8 cellular contexts compared by ENCODE assay signal in genomic region chr19:58554494-58555368, GRCh38. TPM values are rescaled to one million over a fixed set of nuclear protein-coding genes. Genes with fewer than 3 reads are reported as not detected.
A peak's percentile ranks its signal among the peaks of the same experiment; 100 is the strongest.
DNase-seq lines count a peak whose midpoint lies in the region; ATAC-seq, FAIRE-seq and TF ChIP-seq lines count a peak whose summit lies in the region.

Gene CHMP2A (minus strand): TSS chr19:58555105. CDS start chr19:58554212, 893 bp downstream.

- peaks cover 9% of the 10 kb centered on the region for H3K36me3 Mint-ChIP-seq in T-helper 17 cell (ENCODE audit: low read depth)

- H3K9me3 ChIP-seq in T-helper 17 cell (ENCODE audit: control insufficient read depth, low read length, poor library complexity, severe bottlenecking), result no peaks in the 10 kb centered on the region

- ATAC-seq in HG02938 (IDR thresholded peaks at IDR 0.05; ENCODE audit: unreplicated experiment), result peak; percentile 39
- peak; percentile 48 for ATAC-seq in T-helper 17 cell

- peak within 1 kb of the TSS; percentile 99 for H3K4me3 Mint-ChIP-seq in T-helper 17 cell

- H3K27me3 Mint-ChIP-seq in T-helper 17 cell, result no peaks in the 10 kb centered on the region

- H3K4me1 Mint-ChIP-seq in T-helper 17 cell, result peaks cover 43% of the 10 kb centered on the region

- FAIRE-seq in bronchial epithelial cell (lab: Jason Lieb, UNC), result no peak
- FAIRE-seq in islet of Langerhans (lab: Jason Lieb, UNC), result peak; percentile 61

- TF ChIP-seq CTCF in GM06990 (IDR thresholded peaks at IDR 0.05; ENCODE audit: insufficient read depth, low read length, poor library complexity, severe bottlenecking) (no peak), bronchial epithelial cell (IDR thresholded peaks at IDR 0.05; ENCODE audit: insufficient read depth, low read length, severe bottlenecking) (no peak)

- peak within 1 kb of the TSS; percentile 95 for H3K4me3 ChIP-seq in GM06990 (replicated peaks; ENCODE audit: low read depth, low read length)
- H3K4me3 ChIP-seq in bronchial epithelial cell (ENCODE audit: low read depth, low read length), result peak within 1 kb of the TSS; percentile 91

- H3K27ac Mint-ChIP-seq in T-helper 17 cell, result peak within 1 kb of the TSS; percentile 98

- H3K27me3 ChIP-seq in GM06990 (replicated peaks; ENCODE audit: control insufficient read depth, insufficient read depth, low read length), result no peaks in the 10 kb centered on the region
- no peaks in the 10 kb centered on the region for H3K27me3 ChIP-seq in bronchial epithelial cell (ENCODE audit: control insufficient read depth, insufficient read depth, low read length)

- H3K36me3 ChIP-seq in GM06990 (ENCODE audit: control insufficient read depth, insufficient read depth, low read length), result peaks cover 27% of the 10 kb centered on the region
- peaks cover 28% of the 10 kb centered on the region for H3K36me3 ChIP-seq in bronchial epithelial cell (ENCODE audit: control insufficient read depth, insufficient read depth, low read length)

- DNase-seq in GM06990 (ENCODE audit: extremely low read depth, insufficient read length) (peak; percentile 97), T-helper 17 cell (peak; percentile 95 to 97 (median 96)), bronchial epithelial cell (ENCODE audit: low read depth) (peak; percentile 81), NCI-H510A treated with DMSO at 0.1 percent for 48 hours (lab: John Stamatoyannopoulos, UW) (no peak), DMS79 (lab: John Stamatoyannopoulos, UW) (no peak)
- DNase-seq in stimulated activated CD4-positive, alpha-beta T cell treated with anti-CD3 and anti-CD28 coated beads, Interleukin-15, amount 100 ng/mL, for 1 hour (ENCODE audit: low read depth in 1 of 2, low spot score in 1 of 2), result peak; percentile 95 to 97

RNA-seq across cellular contexts. Expression of gene CHMP2A, which starts in this region (rescaled TPM):
- total RNA-seq in T-helper 17 cell, result 10 to 100 TPM; 74.8 to 88.8 TPM
- total RNA-seq in bronchial epithelial cell, result 166 and 219 TPM in 2 replicates

Comparison
In these comparisons a context has a peak if more than half of its experiments do, and no peak if none do; other contexts are left out.
1. DNase-seq: peak in GM06990 (single experiment), T-helper 17 cell (3 of 3), bronchial epithelial cell (single experiment) and stimulated activated CD4-positive, alpha-beta T cell treated with anti-CD3 and anti-CD28 coated beads, Interleukin-15, amount 100 ng/mL, for 1 hour (2 of 2); none in NCI-H510A treated with DMSO at 0.1 percent for 48 hours (single experiment) and DMS79 (single experiment).